Comparison of ENCODE assay signal across 1 cellular context in genomic region chr1:23385119-23385621, GRCh38.
TF ChIP-seq lines count a peak whose summit lies in the region.

No MANE protein-coding gene starts in this region.

TF ChIP-seq in IMR-90, 13 proteins besides CTCF, POLR2A, EP300 and RAD21:
- TF ChIP-seq MAFK (IDR thresholded peaks at IDR 0.05; ENCODE audit: low read depth, low read length), result no peak
- no peak for TF ChIP-seq RCOR1 (IDR thresholded peaks at IDR 0.05; ENCODE audit: insufficient replicate concordance, low read length)
- TF ChIP-seq NFE2L2 (IDR thresholded peaks at IDR 0.05; ENCODE audit: low read depth, low read length), result no peak
- TF ChIP-seq ELK1 (IDR thresholded peaks at IDR 0.05; ENCODE audit: borderline replicate concordance, low read depth, low read length), result no peak
- TF ChIP-seq CEBPB (IDR thresholded peaks at IDR 0.05; ENCODE audit: low read depth, low read length), result no peak
